Comparison of ENCODE assay signal across 1 cellular context in the genomic region with DNA sequence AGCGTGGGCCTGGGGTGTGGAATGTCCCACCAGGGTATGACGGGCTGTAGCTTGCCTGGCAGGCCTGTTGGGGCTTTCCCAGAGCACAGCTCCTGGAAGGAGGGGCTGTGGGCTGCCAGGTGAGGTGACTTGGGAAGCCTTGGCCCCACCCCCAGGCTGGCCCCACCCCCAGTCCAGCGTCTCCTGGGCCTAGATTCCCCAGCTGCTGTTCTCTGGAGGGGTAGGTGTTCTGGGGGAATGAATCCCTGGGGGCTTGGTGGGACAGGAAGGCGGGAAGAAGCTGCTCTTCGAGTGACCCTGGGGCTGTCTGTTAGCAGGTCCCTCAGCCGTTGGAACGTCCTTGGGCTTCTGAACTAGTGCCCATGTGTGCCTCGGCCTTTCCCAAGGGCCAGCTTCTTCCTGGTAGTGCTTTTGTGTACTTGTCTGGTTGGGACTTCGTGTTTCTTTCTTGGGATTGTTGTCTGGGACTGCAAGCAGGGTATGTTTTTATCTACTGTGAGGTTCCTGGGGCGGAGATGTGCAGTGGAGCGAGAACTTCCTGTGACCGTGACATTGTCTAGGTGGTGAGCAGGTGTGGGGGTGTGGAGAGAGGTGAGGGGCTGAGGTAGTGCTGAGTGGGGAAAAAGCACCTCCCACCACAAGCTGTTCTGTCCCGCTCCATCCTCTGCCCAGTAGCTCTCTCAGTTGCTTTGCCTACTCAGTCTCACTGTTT.
TF ChIP-seq lines count a peak whose summit lies in the region.

No MANE protein-coding gene starts in this region.

TF ChIP-seq in HepG2, 621 proteins besides CTCF, POLR2A, EP300 and RAD21 (continued from another document and continues in another):
- TF ChIP-seq NAIF1 (CRISPR knock-in tag; IDR thresholded peaks at IDR 0.05; ENCODE audit: borderline replicate concordance) (no peak), SRSF4 (IDR thresholded peaks at IDR 0.05; ENCODE audit: low read depth, low read length, poor library complexity, severe bottlenecking) (no peak), STAT6 (CRISPR knock-in tag; IDR thresholded peaks at IDR 0.05; ENCODE audit: borderline replicate concordance) (no peak), GATAD2A (CRISPR knock-in tag; IDR thresholded peaks at IDR 0.05) (no peak), RFX3 (CRISPR knock-in tag; IDR thresholded peaks at IDR 0.05) (no peak), ZXDC (CRISPR knock-in tag; IDR thresholded peaks at IDR 0.05) (no peak), FOXM1 (CRISPR knock-in tag; IDR thresholded peaks at IDR 0.05) (no peak), IRF9 (CRISPR knock-in tag; IDR thresholded peaks at IDR 0.05; ENCODE audit: borderline replicate concordance) (0 out of 2 replicates have a peak, but pooled peaks have one; percentile 15), HNRNPH1 (optimal IDR thresholded peaks at IDR 0.05; ENCODE audit: low read depth, low read length) (no peak), DR1 (CRISPR knock-in tag; IDR thresholded peaks at IDR 0.05) (no peak), GABPA (IDR thresholded peaks at IDR 0.05; ENCODE audit: low read depth, low read length) (no peak), GABPA (CRISPR knock-in tag; IDR thresholded peaks at IDR 0.05; ENCODE audit: low read depth) (no peak), CREBL2 (CRISPR knock-in tag; IDR thresholded peaks at IDR 0.05; ENCODE audit: borderline replicate concordance) (no peak), AKAP8 (CRISPR knock-in tag; IDR thresholded peaks at IDR 0.05) (no peak), EED (CRISPR knock-in tag; IDR thresholded peaks at IDR 0.05) (no peak), RNF2 (conservative IDR thresholded peaks at IDR 0.05; ENCODE audit: low read depth) (no peak), SOX6 (IDR thresholded peaks at IDR 0.05) (no peak), SOX6 (CRISPR knock-in tag; IDR thresholded peaks at IDR 0.05) (peak; percentile 24; the same call in 1 of the 2 replicates), ZNF383 (CRISPR knock-in tag; IDR thresholded peaks at IDR 0.05; ENCODE audit: borderline replicate concordance) (no peak), MEF2D (CRISPR knock-in tag; IDR thresholded peaks at IDR 0.05) (no peak; the same call in 1 of the 2 replicates), DZIP1 (CRISPR knock-in tag; IDR thresholded peaks at IDR 0.05) (no peak), ZNF101 (CRISPR knock-in tag; IDR thresholded peaks at IDR 0.05; ENCODE audit: borderline replicate concordance, low read depth) (no peak), HMG20A (CRISPR knock-in tag; IDR thresholded peaks at IDR 0.05; ENCODE audit: borderline replicate concordance) (no peak), SNRNP70 (IDR thresholded peaks at IDR 0.05; ENCODE audit: low read depth, low read length) (no peak), KDM4B (CRISPR knock-in tag; IDR thresholded peaks at IDR 0.05) (no peak), GMEB2 (CRISPR knock-in tag; IDR thresholded peaks at IDR 0.05; ENCODE audit: low read depth) (no peak), HOXA5 (CRISPR knock-in tag; IDR thresholded peaks at IDR 0.05) (no peak), ZNF18 (CRISPR knock-in tag; IDR thresholded peaks at IDR 0.05; ENCODE audit: insufficient replicate concordance) (no peak)
- TF ChIP-seq, protein P1, sequence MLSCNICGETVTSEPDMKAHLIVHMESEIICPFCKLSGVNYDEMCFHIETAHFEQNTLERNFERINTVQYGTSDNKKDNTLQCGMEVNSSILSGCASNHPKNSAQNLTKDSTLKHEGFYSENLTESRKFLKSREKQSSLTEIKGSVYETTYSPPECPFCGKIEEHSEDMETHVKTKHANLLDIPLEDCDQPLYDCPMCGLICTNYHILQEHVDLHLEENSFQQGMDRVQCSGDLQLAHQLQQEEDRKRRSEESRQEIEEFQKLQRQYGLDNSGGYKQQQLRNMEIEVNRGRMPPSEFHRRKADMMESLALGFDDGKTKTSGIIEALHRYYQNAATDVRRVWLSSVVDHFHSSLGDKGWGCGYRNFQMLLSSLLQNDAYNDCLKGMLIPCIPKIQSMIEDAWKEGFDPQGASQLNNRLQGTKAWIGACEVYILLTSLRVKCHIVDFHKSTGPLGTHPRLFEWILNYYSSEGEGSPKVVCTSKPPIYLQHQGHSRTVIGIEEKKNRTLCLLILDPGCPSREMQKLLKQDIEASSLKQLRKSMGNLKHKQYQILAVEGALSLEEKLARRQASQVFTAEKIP (CRISPR knock-in tag; IDR thresholded peaks at IDR 0.05; ENCODE audit: borderline replicate concordance), result no peak
- TF ChIP-seq, protein P2, sequence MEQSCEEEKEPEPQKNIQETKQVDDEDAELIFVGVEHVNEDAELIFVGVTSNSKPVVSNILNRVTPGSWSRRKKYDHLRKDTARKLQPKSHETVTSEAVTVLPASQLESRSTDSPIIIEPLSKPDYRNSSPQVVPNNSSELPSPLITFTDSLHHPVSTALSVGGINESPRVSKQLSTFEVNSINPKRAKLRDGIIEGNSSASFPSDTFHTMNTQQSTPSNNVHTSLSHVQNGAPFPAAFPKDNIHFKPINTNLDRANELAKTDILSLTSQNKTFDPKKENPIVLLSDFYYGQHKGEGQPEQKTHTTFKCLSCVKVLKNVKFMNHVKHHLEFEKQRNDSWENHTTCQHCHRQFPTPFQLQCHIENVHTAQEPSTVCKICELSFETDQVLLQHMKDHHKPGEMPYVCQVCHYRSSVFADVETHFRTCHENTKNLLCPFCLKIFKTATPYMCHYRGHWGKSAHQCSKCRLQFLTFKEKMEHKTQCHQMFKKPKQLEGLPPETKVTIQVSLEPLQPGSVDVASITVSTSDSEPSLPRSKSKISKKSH (CRISPR knock-in tag; IDR thresholded peaks at IDR 0.05; ENCODE audit: borderline replicate concordance), result 0 out of 2 replicates have a peak, but pooled peaks have one; percentile 15
- TF ChIP-seq, protein P3, sequence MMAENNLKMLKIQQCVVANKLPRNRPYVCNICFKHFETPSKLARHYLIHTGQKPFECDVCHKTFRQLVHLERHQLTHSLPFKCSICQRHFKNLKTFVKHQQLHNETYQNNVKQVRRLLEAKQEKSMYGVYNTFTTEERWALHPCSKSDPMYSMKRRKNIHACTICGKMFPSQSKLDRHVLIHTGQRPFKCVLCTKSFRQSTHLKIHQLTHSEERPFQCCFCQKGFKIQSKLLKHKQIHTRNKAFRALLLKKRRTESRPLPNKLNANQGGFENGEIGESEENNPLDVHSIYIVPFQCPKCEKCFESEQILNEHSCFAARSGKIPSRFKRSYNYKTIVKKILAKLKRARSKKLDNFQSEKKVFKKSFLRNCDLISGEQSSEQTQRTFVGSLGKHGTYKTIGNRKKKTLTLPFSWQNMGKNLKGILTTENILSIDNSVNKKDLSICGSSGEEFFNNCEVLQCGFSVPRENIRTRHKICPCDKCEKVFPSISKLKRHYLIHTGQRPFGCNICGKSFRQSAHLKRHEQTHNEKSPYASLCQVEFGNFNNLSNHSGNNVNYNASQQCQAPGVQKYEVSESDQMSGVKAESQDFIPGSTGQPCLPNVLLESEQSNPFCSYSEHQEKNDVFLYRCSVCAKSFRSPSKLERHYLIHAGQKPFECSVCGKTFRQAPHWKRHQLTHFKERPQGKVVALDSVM (CRISPR knock-in tag; IDR thresholded peaks at IDR 0.05), result no peak
